In genomic region chr1:841671-842425, GRCh38 we compare ENCODE assay signal across 8 cellular contexts.
A peak's percentile ranks its signal among the peaks of the same experiment; 100 is the strongest.
DNase-seq lines count a peak whose midpoint lies in the region; ATAC-seq and TF ChIP-seq lines count a peak whose summit lies in the region.
"Not testable (repeated sequence)": the region's sequence is repeated elsewhere in the genome, so short reads cannot be mapped to it uniquely, and the experiment has no call there.

No MANE protein-coding gene starts in this region.

- CTCF ChIA-PET in activated CD4-positive, alpha-beta memory T cell treated with anti-CD3 and anti-CD28 coated beads, Interleukin-2, amount 10 ng/mL, durations not matched to agents 7 days and 5 days (lab: Charles Lee): not testable (repeated sequence)

- H3K27me3 ChIP-seq in BLaER1; DND-41 (ENCODE audit: insufficient read depth, low read length, poor library complexity): not testable (repeated sequence)

- intact Hi-C loops in posterior vena cava (cut with DNase I): not testable (repeated sequence)

- H2AFZ ChIP-seq in DND-41 (ENCODE audit: low read depth, low read length): peak overlapping the region; percentile 59

- not testable (repeated sequence) for H3K4me3 Mint-ChIP-seq in T-helper 1 cell treated with Interleukin-12 subunit alpha and Interleukin-12 subunit beta and Interleukin-4 antibody, amounts not matched to agents 30 μg/mL and 1 μg/mL, for 36 hours; activated CD4-positive, alpha-beta memory T cell treated with anti-CD3 and anti-CD28 coated beads, Interleukin-2, amount 10 ng/mL, durations not matched to agents 7 days and 5 days; activated naive CD8-positive, alpha-beta T cell treated with anti-CD3 and anti-CD28 coated beads, Interleukin-2, amount 50 U/mL, for 24 hours
- H3K4me3 Mint-ChIP-seq in effector memory CD8-positive, alpha-beta T cell: peak overlapping the region in 1 of 2 donors; percentile 37

- H3K4me2 ChIP-seq in BLaER1: peak overlapping the region; percentile 85
- peak overlapping the region; percentile 66 for H3K4me2 ChIP-seq in DND-41 (ENCODE audit: insufficient read depth, low read length)

- H3K27ac ChIP-seq in BLaER1 (peak overlapping the region; percentile 83), DND-41 (ENCODE audit: low read length) (peak overlapping the region; percentile 91)

- not testable (repeated sequence) for H3K9me3 Mint-ChIP-seq in T-helper 1 cell treated with Interleukin-12 subunit alpha and Interleukin-12 subunit beta and Interleukin-4 antibody, amounts not matched to agents 30 μg/mL and 1 μg/mL, for 36 hours; activated CD4-positive, alpha-beta memory T cell treated with anti-CD3 and anti-CD28 coated beads, Interleukin-2, amount 10 ng/mL, durations not matched to agents 7 days and 5 days; activated naive CD8-positive, alpha-beta T cell treated with anti-CD3 and anti-CD28 coated beads, Interleukin-2, amount 50 U/mL, for 24 hours; effector memory CD8-positive, alpha-beta T cell

- H3K27ac Mint-ChIP-seq in T-helper 1 cell treated with Interleukin-12 subunit alpha and Interleukin-12 subunit beta and Interleukin-4 antibody, amounts not matched to agents 30 μg/mL and 1 μg/mL, for 36 hours: peak overlapping the region; percentile 7
- peak overlapping the region; percentile 60 for H3K27ac Mint-ChIP-seq in activated CD4-positive, alpha-beta memory T cell treated with anti-CD3 and anti-CD28 coated beads, Interleukin-2, amount 10 ng/mL, durations not matched to agents 7 days and 5 days
- peak overlapping the region; percentile 35 for H3K27ac Mint-ChIP-seq in activated naive CD8-positive, alpha-beta T cell treated with anti-CD3 and anti-CD28 coated beads, Interleukin-2, amount 50 U/mL, for 24 hours
- peak overlapping the region in 1 of 2 donors; percentile 55 for H3K27ac Mint-ChIP-seq in effector memory CD8-positive, alpha-beta T cell

- H3K36me3 ChIP-seq in BLaER1: not testable (repeated sequence)
- H3K36me3 ChIP-seq in DND-41 (ENCODE audit: insufficient read depth, low read length): peaks cover 19% of the 10 kb centered on the region

- H3K4me1 ChIP-seq in BLaER1: peaks cover 77% of the 10 kb centered on the region
- peaks cover 64% of the 10 kb centered on the region for H3K4me1 ChIP-seq in DND-41 (ENCODE audit: insufficient read depth, low read length)

- ATAC-seq in DND-41 (ENCODE audit: insufficient read depth, low read depth): peak; percentile 94
- ATAC-seq in activated naive CD8-positive, alpha-beta T cell treated with anti-CD3 and anti-CD28 coated beads, Interleukin-2, amount 50 U/mL, for 24 hours: peak; percentile 10
- ATAC-seq in effector memory CD8-positive, alpha-beta T cell (replicated peaks): peak; percentile 77

- peaks cover 45% of the 10 kb centered on the region for H3K4me1 Mint-ChIP-seq in T-helper 1 cell treated with Interleukin-12 subunit alpha and Interleukin-12 subunit beta and Interleukin-4 antibody, amounts not matched to agents 30 μg/mL and 1 μg/mL, for 36 hours (ENCODE audit: low read depth)
- peaks cover 52% of the 10 kb centered on the region for H3K4me1 Mint-ChIP-seq in activated CD4-positive, alpha-beta memory T cell treated with anti-CD3 and anti-CD28 coated beads, Interleukin-2, amount 10 ng/mL, durations not matched to agents 7 days and 5 days
- H3K4me1 Mint-ChIP-seq in activated naive CD8-positive, alpha-beta T cell treated with anti-CD3 and anti-CD28 coated beads, Interleukin-2, amount 50 U/mL, for 24 hours: peaks cover 56% of the 10 kb centered on the region
- H3K4me1 Mint-ChIP-seq in effector memory CD8-positive, alpha-beta T cell (ENCODE audit: low read depth in 2 of 2): peaks cover 8 to 16% of the 10 kb centered on the region in 2 donors

- peaks cover 28% of the 10 kb centered on the region for H3K79me2 ChIP-seq in DND-41 (ENCODE audit: insufficient read depth, low read length)

- H3K9me3 ChIP-seq in BLaER1; DND-41 (ENCODE audit: insufficient read depth, low read length, severe bottlenecking): not testable (repeated sequence)

- not testable (repeated sequence) for TF ChIP-seq CTCF in DND-41 (IDR thresholded peaks at IDR 0.05; ENCODE audit: borderline replicate concordance, extremely low read depth, low read length, poor library complexity, severe bottlenecking)

- POLR2A ChIA-PET in activated CD4-positive, alpha-beta memory T cell treated with anti-CD3 and anti-CD28 coated beads, Interleukin-2, amount 10 ng/mL, durations not matched to agents 7 days and 5 days (lab: Charles Lee): not testable (repeated sequence)

- H3K9ac ChIP-seq in BLaER1 (peak overlapping the region; percentile 55; the same call in 1 of the 2 replicates), DND-41 (ENCODE audit: low read depth, low read length) (peak overlapping the region; percentile 62)

- H3K4me3 ChIP-seq in BLaER1 (peak overlapping the region; percentile 28), DND-41 (ENCODE audit: low read depth in 1 of 2, low read length in 2 of 2) (peak overlapping the region in 1 of 2 experiments; percentile 48; a peak in 2 of 4 replicates)

- not testable (repeated sequence) for H3K27me3 Mint-ChIP-seq in T-helper 1 cell treated with Interleukin-12 subunit alpha and Interleukin-12 subunit beta and Interleukin-4 antibody, amounts not matched to agents 30 μg/mL and 1 μg/mL, for 36 hours (ENCODE audit: low read depth); activated CD4-positive, alpha-beta memory T cell treated with anti-CD3 and anti-CD28 coated beads, Interleukin-2, amount 10 ng/mL, durations not matched to agents 7 days and 5 days; activated naive CD8-positive, alpha-beta T cell treated with anti-CD3 and anti-CD28 coated beads, Interleukin-2, amount 50 U/mL, for 24 hours; effector memory CD8-positive, alpha-beta T cell

- H4K20me1 ChIP-seq in BLaER1; DND-41 (ENCODE audit: insufficient read depth, low read length): not testable (repeated sequence)

- H3K36me3 Mint-ChIP-seq in T-helper 1 cell treated with Interleukin-12 subunit alpha and Interleukin-12 subunit beta and Interleukin-4 antibody, amounts not matched to agents 30 μg/mL and 1 μg/mL, for 36 hours (ENCODE audit: low read depth); effector memory CD8-positive, alpha-beta T cell (ENCODE audit: insufficient read depth): not testable (repeated sequence)
- peaks cover 15% of the 10 kb centered on the region for H3K36me3 Mint-ChIP-seq in activated CD4-positive, alpha-beta memory T cell treated with anti-CD3 and anti-CD28 coated beads, Interleukin-2, amount 10 ng/mL, durations not matched to agents 7 days and 5 days (ENCODE audit: low read depth)
- H3K36me3 Mint-ChIP-seq in activated naive CD8-positive, alpha-beta T cell treated with anti-CD3 and anti-CD28 coated beads, Interleukin-2, amount 50 U/mL, for 24 hours (ENCODE audit: low read depth): peaks cover 13% of the 10 kb centered on the region

- DNase-seq in DND-41: peak; percentile 75
- DNase-seq in activated CD4-positive, alpha-beta memory T cell treated with anti-CD3 and anti-CD28 coated beads, Interleukin-2, amount 10 ng/mL, durations not matched to agents 7 days and 5 days; activated naive CD8-positive, alpha-beta T cell treated with anti-CD3 and anti-CD28 coated beads, Interleukin-2, amount 50 U/mL, for 24 hours; effector memory CD8-positive, alpha-beta T cell: not testable (repeated sequence)
- DNase-seq in activated effector memory CD4-positive, alpha-beta T cell treated with Interleukin-2 at 50 U/mL for 16 hours: peak; percentile 30
- peak; percentile 26 for DNase-seq in posterior vena cava (ENCODE audit: low spot score)

Comparison
In these comparisons a context has a peak if more than half of its experiments do, and no peak if none do; other contexts are left out.
1. ATAC-seq: peak in every context shown above with its lines; median percentile 94 in DND-41; 77 in effector memory CD8-positive, alpha-beta T cell; 10 in activated naive CD8-positive, alpha-beta T cell treated with anti-CD3 and anti-CD28 coated beads, Interleukin-2, amount 50 U/mL, for 24 hours.